9 cellular contexts compared by ENCODE assay signal in the genomic region with DNA sequence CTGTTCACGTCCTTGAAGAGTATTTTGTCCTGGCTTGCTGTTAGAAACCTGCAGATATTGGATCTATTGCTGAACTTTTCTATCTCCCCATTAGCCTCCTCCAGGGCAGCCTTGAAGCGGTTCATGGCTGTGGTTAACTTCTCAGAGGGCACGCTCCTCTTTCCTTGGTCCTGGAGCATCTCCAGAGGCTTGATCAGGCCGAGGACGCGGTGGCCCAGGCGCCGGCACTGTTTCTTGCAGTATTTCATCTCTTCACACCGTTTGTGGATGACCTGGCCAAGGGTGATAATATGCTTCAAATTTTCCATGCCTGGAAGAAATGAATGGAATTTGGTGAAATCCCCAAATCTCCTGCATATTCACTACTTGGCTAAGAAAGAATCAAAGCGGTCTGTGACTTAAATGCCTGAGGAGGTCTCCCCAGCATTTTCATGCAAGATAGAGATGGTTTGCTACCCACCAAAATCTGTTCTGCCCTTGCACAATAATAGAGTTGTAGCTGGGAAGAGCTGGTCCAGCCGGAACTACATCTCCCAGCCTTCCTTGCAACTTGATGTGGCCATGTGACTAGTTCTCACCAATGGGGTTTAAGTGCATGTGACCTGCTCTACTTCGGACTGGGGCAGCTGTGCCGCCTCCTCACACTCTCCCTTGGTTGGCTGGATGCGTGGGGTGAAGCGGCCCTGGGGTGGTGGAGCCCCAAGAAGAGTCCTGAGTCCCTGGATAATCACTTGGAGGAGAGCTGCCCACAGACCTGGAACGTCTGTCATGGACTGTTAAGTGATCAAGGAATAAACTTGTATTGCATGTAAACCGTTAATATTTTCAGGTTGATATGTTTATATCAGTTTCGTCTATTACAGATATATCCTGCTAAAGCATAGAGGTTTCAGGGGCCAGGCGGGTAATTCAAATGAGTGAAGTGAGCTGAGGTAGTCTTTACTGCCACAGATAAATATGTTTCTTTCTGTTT. TPM values are rescaled to one million over a fixed set of nuclear protein-coding genes. Genes with fewer than 3 reads are reported as not detected.
DNase-seq lines count a peak whose midpoint lies in the region; ATAC-seq and TF ChIP-seq lines count a peak whose summit lies in the region.
"Had no signal": no experiment of that assay in that cellular context is flagged by ENCODE, and none has a peak within 500 bp of the region (broad histone marks: within the 10 kb centered on the region; RNA-seq: fewer than 3 reads in every experiment).

No MANE protein-coding gene starts in this region.

- 45 to 46% methylated on average over 14 to 19 of the region's 19 CpGs for WGBS in body of pancreas, 2 donors

- no peaks in the 10 kb centered on the region for H3K9me3 ChIP-seq in body of pancreas

- DNase-seq in NCI-H1417 (lab: John Stamatoyannopoulos, UW), result peak; percentile 60 to 71 (median 65)
- no peak for DNase-seq in NCI-H1417 treated with DMSO at 0.1 percent for 48 hours (lab: John Stamatoyannopoulos, UW)
- peak; percentile 65 for DNase-seq in NCI-H2029 (lab: John Stamatoyannopoulos, UW)
- peak; percentile 72 for DNase-seq in T-helper 2 cell treated with Interferon-gamma antibody and Interleukin-4, amounts not matched to agents 5 μg/mL and 100 μg/mL, for 36 hours (ENCODE audit: low spot score)
- DNase-seq in body of pancreas, result peak; percentile 81 to 93 (median 87)
- DNase-seq in iPS DF 19.7 (ENCODE audit: low read depth, low spot score), result peak; percentile 90
- DNase-seq in retinal pigment epithelial cell (ENCODE audit: low read depth), result peak; percentile 76

- peak; percentile 78 for ATAC-seq in HG02943 (IDR thresholded peaks at IDR 0.05; ENCODE audit: low read depth, unreplicated experiment)
- ATAC-seq in body of pancreas, result peak; percentile 92

- H3K4me3 ChIP-seq in body of pancreas (no peak overlapping the region), retinal pigment epithelial cell (ENCODE audit: low read length) (peak overlapping the region; percentile 55)

- H3K27me3 Mint-ChIP-seq in T-helper 2 cell treated with Interferon-gamma antibody and Interleukin-4, amounts not matched to agents 5 μg/mL and 100 μg/mL, for 36 hours (ENCODE audit: low read depth), result no peaks in the 10 kb centered on the region

- intact Hi-C loops in body of pancreas (cut with DNase I), result no loop called here

- H3K4me3 Mint-ChIP-seq in T-helper 2 cell treated with Interferon-gamma antibody and Interleukin-4, amounts not matched to agents 5 μg/mL and 100 μg/mL, for 36 hours, result peak overlapping the region; percentile 87

- peak overlapping the region; percentile 80 for H3K27ac Mint-ChIP-seq in T-helper 2 cell treated with Interferon-gamma antibody and Interleukin-4, amounts not matched to agents 5 μg/mL and 100 μg/mL, for 36 hours

- peaks cover 24% of the 10 kb centered on the region for H3K4me1 ChIP-seq in body of pancreas

- no peak for TF ChIP-seq CTCF in body of pancreas (IDR thresholded peaks at IDR 0.05)
- TF ChIP-seq CTCF in retinal pigment epithelial cell (conservative IDR thresholded peaks at IDR 0.05; ENCODE audit: low read depth, low read length), result no peak

- peaks cover 1% of the 10 kb centered on the region for H3K9me3 Mint-ChIP-seq in T-helper 2 cell treated with Interferon-gamma antibody and Interleukin-4, amounts not matched to agents 5 μg/mL and 100 μg/mL, for 36 hours

- peaks cover 32% of the 10 kb centered on the region for H3K4me1 Mint-ChIP-seq in T-helper 2 cell treated with Interferon-gamma antibody and Interleukin-4, amounts not matched to agents 5 μg/mL and 100 μg/mL, for 36 hours (ENCODE audit: low read depth)

- H3K27me3 ChIP-seq in body of pancreas, result no peaks in the 10 kb centered on the region

- peaks cover 46% of the 10 kb centered on the region for H3K36me3 Mint-ChIP-seq in T-helper 2 cell treated with Interferon-gamma antibody and Interleukin-4, amounts not matched to agents 5 μg/mL and 100 μg/mL, for 36 hours (ENCODE audit: low read depth)

- peak overlapping the region in 3 of 4 donors; percentile 34 to 56 (median 39) for H3K27ac ChIP-seq in body of pancreas
- H3K27ac ChIP-seq: 22Rv1 had no signal

- H3K36me3 ChIP-seq in body of pancreas (replicated peaks in 1 of 2; ENCODE audit: insufficient read depth in 1 of 2, low read depth in 2 of 2), result peaks cover 0 to 7% of the 10 kb centered on the region in 2 donors

- TF ChIP-seq POLR2A in body of pancreas (IDR thresholded peaks at IDR 0.05), result peak in 2 of 3 donors; percentile 58 to 59

RNA-seq across cellular contexts. Expression of gene MLKL, which starts 4.9 kb away (rescaled TPM):
- 10 to 100 TPM; 10.9 to 16.8 TPM for total RNA-seq in body of pancreas

RNA-seq across cellular contexts. Expression of gene RFWD3, which starts 29.1 kb away (rescaled TPM):
- 10 to 100 TPM; 10.5 to 12.2 TPM for total RNA-seq in body of pancreas
